In genomic region chr15:72685925-72686794, GRCh38 we compare ENCODE assay signal across 8 cellular contexts. TPM values are rescaled to one million over a fixed set of nuclear protein-coding genes. Genes with fewer than 3 reads are reported as not detected.
DNase-seq lines count a peak whose midpoint lies in the region; ATAC-seq, FAIRE-seq and TF ChIP-seq lines count a peak whose summit lies in the region.

BBS4 (plus strand) TSS chr15:72686207; CDS start chr15:72686228, 21 bp downstream.
HIGD2B (minus strand) TSS chr15:72686182; CDS start chr15:72676374, 9,808 bp downstream.

- H3K27me3 ChIP-seq in bronchial epithelial cell (ENCODE audit: control insufficient read depth, insufficient read depth, low read length): no peaks in the 10 kb centered on the region

- peak within 1 kb of the TSS; percentile 97 for H3K4me3 Mint-ChIP-seq in T-helper 1 cell treated with Interleukin-12 subunit alpha and Interleukin-12 subunit beta and Interleukin-4 antibody, amounts not matched to agents 30 μg/mL and 1 μg/mL, for 36 hours

- no peak for FAIRE-seq in bronchial epithelial cell (lab: Jason Lieb, UNC)

- no peaks in the 10 kb centered on the region for H3K9me3 Mint-ChIP-seq in T-helper 1 cell treated with Interleukin-12 subunit alpha and Interleukin-12 subunit beta and Interleukin-4 antibody, amounts not matched to agents 30 μg/mL and 1 μg/mL, for 36 hours

- H3K27me3 Mint-ChIP-seq in T-helper 1 cell treated with Interleukin-12 subunit alpha and Interleukin-12 subunit beta and Interleukin-4 antibody, amounts not matched to agents 30 μg/mL and 1 μg/mL, for 36 hours (ENCODE audit: low read depth): no peaks in the 10 kb centered on the region

- TF ChIP-seq CTCF in bronchial epithelial cell (IDR thresholded peaks at IDR 0.05; ENCODE audit: insufficient read depth, low read length, severe bottlenecking): no peak

- peak within 1 kb of the TSS; percentile 77 for H3K4me3 ChIP-seq in bronchial epithelial cell (ENCODE audit: low read depth, low read length)

- peaks cover 2% of the 10 kb centered on the region for H3K36me3 Mint-ChIP-seq in T-helper 1 cell treated with Interleukin-12 subunit alpha and Interleukin-12 subunit beta and Interleukin-4 antibody, amounts not matched to agents 30 μg/mL and 1 μg/mL, for 36 hours (ENCODE audit: low read depth)

- peaks cover 19% of the 10 kb centered on the region for H3K4me1 Mint-ChIP-seq in T-helper 1 cell treated with Interleukin-12 subunit alpha and Interleukin-12 subunit beta and Interleukin-4 antibody, amounts not matched to agents 30 μg/mL and 1 μg/mL, for 36 hours (ENCODE audit: low read depth)

- H3K36me3 ChIP-seq in bronchial epithelial cell (ENCODE audit: control insufficient read depth, insufficient read depth, low read length): no peaks in the 10 kb centered on the region

- ATAC-seq in GM18873 (IDR thresholded peaks at IDR 0.05; ENCODE audit: low FRiP score, unreplicated experiment): peak; percentile 83
- peak; percentile 81 for ATAC-seq in HG03097 (IDR thresholded peaks at IDR 0.05; ENCODE audit: low FRiP score, unreplicated experiment)

- peak within 1 kb of the TSS; percentile 94 for H3K27ac Mint-ChIP-seq in T-helper 1 cell treated with Interleukin-12 subunit alpha and Interleukin-12 subunit beta and Interleukin-4 antibody, amounts not matched to agents 30 μg/mL and 1 μg/mL, for 36 hours

- DNase-seq in bronchial epithelial cell (ENCODE audit: low read depth) (peak; percentile 81), islet precursor cell (peak; percentile 99), NCI-H510A (lab: John Stamatoyannopoulos, UW) (no peak), NCI-H446 (lab: John Stamatoyannopoulos, UW) (no peak)
- DNase-seq in stimulated activated CD4-positive, alpha-beta T cell treated with anti-CD3 and anti-CD28 coated beads, Interleukin-1b, Interleukin-23, amount 100 ng/mL, for 1 hour (ENCODE audit: low read depth in 2 of 2): peak; percentile 54 to 59

RNA-seq across cellular contexts. Expression of gene BBS4, which starts in this region (rescaled TPM):
- 7.1 and 8.8 TPM in 2 replicates for total RNA-seq in bronchial epithelial cell

RNA-seq across cellular contexts. Expression of gene HIGD2B, which starts in this region (rescaled TPM):
- 0.13 TPM in 1 of 2 replicates, not detected in the other for total RNA-seq in bronchial epithelial cell

Comparison
In these comparisons a context has a peak if more than half of its experiments do, and no peak if none do; other contexts are left out.
1. DNase-seq: peak in bronchial epithelial cell (single experiment), islet precursor cell (single experiment) and stimulated activated CD4-positive, alpha-beta T cell treated with anti-CD3 and anti-CD28 coated beads, Interleukin-1b, Interleukin-23, amount 100 ng/mL, for 1 hour (2 of 2); none in NCI-H510A (single experiment) and NCI-H446 (0 of 2).